33 cellular contexts compared by ENCODE assay signal in the genomic region with DNA sequence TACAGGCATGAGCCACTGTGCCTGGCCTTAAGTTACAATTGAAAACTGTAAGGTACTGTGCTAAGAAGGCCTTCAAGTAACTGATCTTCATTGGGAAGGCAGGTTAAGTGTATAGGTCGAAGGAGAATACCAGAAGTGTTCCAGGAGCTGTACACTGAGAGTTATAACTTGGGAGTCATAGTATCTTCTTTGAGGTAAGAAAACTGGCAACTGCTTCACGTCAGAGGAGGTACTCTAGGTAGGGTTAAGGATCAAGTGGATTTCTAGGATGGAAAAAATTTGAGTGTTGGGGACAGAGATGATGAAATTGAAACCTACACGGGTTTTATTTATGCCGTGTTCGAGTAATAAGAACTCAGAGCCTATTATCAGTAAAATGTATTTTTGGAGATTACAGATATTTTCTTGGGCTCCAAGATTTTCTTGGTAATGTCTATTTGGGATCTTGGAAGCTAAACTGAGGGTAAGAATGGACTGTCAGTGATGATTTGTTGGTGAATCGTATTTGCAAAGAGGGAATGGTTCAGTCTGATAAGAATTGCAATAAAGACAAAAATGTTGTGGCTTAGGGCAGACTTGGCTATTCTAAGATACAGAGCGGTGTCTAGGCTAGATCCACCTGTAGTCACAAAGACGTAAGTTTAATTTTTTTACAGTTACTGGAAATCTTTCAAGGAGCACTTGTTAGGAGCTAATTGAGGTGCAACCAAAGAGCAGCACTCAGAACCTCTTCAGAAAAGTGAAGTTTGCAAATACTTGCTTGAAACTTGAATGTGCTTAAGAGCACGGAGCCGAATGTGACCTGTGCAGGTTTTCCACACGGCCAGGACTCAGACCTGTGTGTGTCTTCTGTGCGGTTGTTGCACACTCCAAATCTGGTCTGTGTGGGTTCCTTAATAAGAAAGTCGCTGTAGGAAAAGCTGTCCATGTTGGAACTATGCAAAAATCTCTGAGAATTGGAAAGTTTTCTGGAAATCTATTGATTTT.
"Had no signal": no experiment of that assay in that cellular context is flagged by ENCODE, and none has a peak within 500 bp of the region (broad histone marks: within the 10 kb centered on the region; RNA-seq: fewer than 3 reads in every experiment).

No MANE protein-coding gene starts in this region.

- H3K27ac ChIP-seq: brain microvascular endothelial cell, PC-9, VCaP had no signal

- H3K4me1 Mint-ChIP-seq: activated CD4-positive, alpha-beta memory T cell treated with anti-CD3 and anti-CD28 coated beads, Interleukin-2, amount 10 ng/mL, durations not matched to agents 7 days and 5 days; activated CD8-positive, alpha-beta memory T cell treated with anti-CD3 and anti-CD28 coated beads, Interleukin-2, amount 10 ng/mL, durations not matched to agents 7 days and 5 days had no signal

- H2AFZ ChIP-seq: PC-9 had no signal

- H3K36me3 ChIP-seq: brain microvascular endothelial cell had no signal

- H3K4me3 Mint-ChIP-seq: activated CD4-positive, alpha-beta memory T cell treated with anti-CD3 and anti-CD28 coated beads, Interleukin-2, amount 10 ng/mL, durations not matched to agents 7 days and 5 days; activated CD8-positive, alpha-beta memory T cell treated with anti-CD3 and anti-CD28 coated beads, Interleukin-2, amount 10 ng/mL, durations not matched to agents 7 days and 5 days; activated naive CD8-positive, alpha-beta T cell treated with anti-CD3 and anti-CD28 coated beads for 36 hours; activated T-cell treated with anti-CD3 and anti-CD28 coated beads, Interleukin-2, amount 50 U/mL, for 72 hours; activated T-helper 17 cell treated with anti-CD3 and anti-CD28 coated beads, Interleukin-2, amount 50 U/mL, for 72 hours; central memory CD8-positive, alpha-beta T cell had no signal

- H3K9me3 Mint-ChIP-seq: central memory CD8-positive, alpha-beta T cell had no signal

- H3K27ac Mint-ChIP-seq: activated CD4-positive, alpha-beta memory T cell treated with anti-CD3 and anti-CD28 coated beads, Interleukin-2, amount 10 ng/mL, durations not matched to agents 7 days and 5 days; activated CD8-positive, alpha-beta memory T cell treated with anti-CD3 and anti-CD28 coated beads, Interleukin-2, amount 10 ng/mL, durations not matched to agents 7 days and 5 days; activated naive CD8-positive, alpha-beta T cell treated with anti-CD3 and anti-CD28 coated beads for 36 hours; activated T-cell treated with anti-CD3 and anti-CD28 coated beads, Interleukin-2, amount 50 U/mL, for 72 hours; activated T-helper 17 cell treated with anti-CD3 and anti-CD28 coated beads, Interleukin-2, amount 50 U/mL, for 72 hours had no signal

- H3K4me3 ChIP-seq: PC-9 had no signal

- DNase-seq: activated CD4-positive, alpha-beta memory T cell treated with anti-CD3 and anti-CD28 coated beads, Interleukin-2, amount 10 ng/mL, durations not matched to agents 7 days and 5 days; activated CD4-positive, alpha-beta T cell treated with anti-CD3 and anti-CD28 coated beads for 1 hour; activated CD4-positive, alpha-beta T cell treated with anti-CD3 and anti-CD28 coated beads for 48 hours; activated CD4-positive, CD25-positive, alpha-beta regulatory T cell; activated CD8-positive, alpha-beta memory T cell treated with anti-CD3 and anti-CD28 coated beads for 24 hours; activated CD8-positive, alpha-beta memory T cell treated with anti-CD3 and anti-CD28 coated beads, Interleukin-2, amount 10 ng/mL, durations not matched to agents 7 days and 5 days; activated CD8-positive, alpha-beta memory T cell treated with anti-CD3 and anti-CD28 coated beads, Interleukin-2, amount 50 U/mL, for 48 hours; activated effector memory CD4-positive, alpha-beta T cell treated with anti-CD3 and anti-CD28 coated beads, Interleukin-2, amount 50 U/mL, for 16 hours; activated naive CD4-positive, alpha-beta T cell; activated naive CD4-positive, alpha-beta T cell treated with anti-CD3 and anti-CD28 coated beads, Interleukin-2, amount 50 U/mL, for 16 hours; activated naive CD8-positive, alpha-beta T cell treated with anti-CD3 and anti-CD28 coated beads for 36 hours; activated T-cell treated with anti-CD3 and anti-CD28 coated beads, Interleukin-2, amount 50 U/mL, for 72 hours; amniotic stem cell; aorta; brain microvascular endothelial cell; Karpas-422; KBM-7; NCI-H1105; NCI-H1417 treated with DMSO at 0.1 percent for 48 hours; NCI-H187 treated with DMSO at 0.1 percent for 48 hours; NCI-H2081; NCI-H226; NCI-H524 treated with DMSO at 0.1 percent for 48 hours; NK-92 treated with Interleukin-12 subunit alpha and Interleukin-12 subunit beta, amount 100 ng/mL, for 24 hours; PC-9; Right ventricle myocardium superior; SW 1271; T-helper 1 cell; T-helper 2 cell; T-helper 9 cell had no signal

- H3K27me3 Mint-ChIP-seq: activated CD4-positive, alpha-beta memory T cell treated with anti-CD3 and anti-CD28 coated beads, Interleukin-2, amount 10 ng/mL, durations not matched to agents 7 days and 5 days; activated CD8-positive, alpha-beta memory T cell treated with anti-CD3 and anti-CD28 coated beads, Interleukin-2, amount 10 ng/mL, durations not matched to agents 7 days and 5 days; activated naive CD8-positive, alpha-beta T cell treated with anti-CD3 and anti-CD28 coated beads for 36 hours; activated T-helper 17 cell treated with anti-CD3 and anti-CD28 coated beads, Interleukin-2, amount 50 U/mL, for 72 hours; central memory CD8-positive, alpha-beta T cell had no signal

- ATAC-seq: activated CD8-positive, alpha-beta memory T cell treated with anti-CD3 and anti-CD28 coated beads, Interleukin-2, amount 10 ng/mL, durations not matched to agents 7 days and 5 days; activated T-cell treated with anti-CD3 and anti-CD28 coated beads, Interleukin-2, amount 50 U/mL, for 72 hours; activated T-helper 17 cell treated with anti-CD3 and anti-CD28 coated beads, Interleukin-2, amount 50 U/mL, for 72 hours had no signal

- H3K27me3 ChIP-seq: brain microvascular endothelial cell had no signal

- H3K4me2 ChIP-seq: PC-9 had no signal
